In genomic region chr9:1875921-1876448, GRCh38 we compare ENCODE assay signal across 9 cellular contexts.
DNase-seq lines count a peak whose midpoint lies in the region; ATAC-seq and TF ChIP-seq lines count a peak whose summit lies in the region.
"Had no signal": no experiment of that assay in that cellular context is flagged by ENCODE, and none has a peak within 500 bp of the region (broad histone marks: within the 10 kb centered on the region; RNA-seq: fewer than 3 reads in every experiment).

No MANE protein-coding gene starts in this region.

- H3K4me3 ChIP-seq in testis, result no peak overlapping the region
- H3K4me3 ChIP-seq in hepatocyte, result no peak overlapping the region

- H3K27me3 ChIP-seq in testis (no peaks in the 10 kb centered on the region), hepatocyte (peaks cover 3% of the 10 kb centered on the region)

- H3K27me3 Mint-ChIP-seq in T-helper 17 cell, result peaks cover 23% of the 10 kb centered on the region

- peak overlapping the region; percentile 15 for H3K4me3 Mint-ChIP-seq in T-helper 17 cell

- intact Hi-C loops in testis (cut with DNase I; ENCODE audit: low total_unique reads), result no loop called here

- peaks cover 15% of the 10 kb centered on the region for H3K4me1 Mint-ChIP-seq in T-helper 17 cell

- no peak for TF ChIP-seq POLR2A in testis (IDR thresholded peaks at IDR 0.05)

- H3K27ac ChIP-seq in testis (no peak overlapping the region), hepatocyte (no peak overlapping the region)

- peaks cover 3% of the 10 kb centered on the region for H3K36me3 Mint-ChIP-seq in T-helper 17 cell (ENCODE audit: low read depth)

- H3K9me2 ChIP-seq in hepatocyte (replicated peaks; ENCODE audit: insufficient read depth), result no peaks in the 10 kb centered on the region

- no peak overlapping the region for H2AFZ ChIP-seq in hepatocyte

- peak; percentile 65 for ATAC-seq in HG02678 (IDR thresholded peaks at IDR 0.05; ENCODE audit: unreplicated experiment)
- ATAC-seq in T-helper 17 cell, result no peak

- TF ChIP-seq CTCF in testis (IDR thresholded peaks at IDR 0.05), result no peak
- no peak for TF ChIP-seq CTCF in hepatocyte (IDR thresholded peaks at IDR 0.05; ENCODE audit: poor library complexity)

- H4K20me1 ChIP-seq in hepatocyte (ENCODE audit: insufficient read depth, poor library complexity, severe bottlenecking), result no peaks in the 10 kb centered on the region

- H3K4me1 ChIP-seq in testis (no peaks in the 10 kb centered on the region), hepatocyte (ENCODE audit: insufficient read depth) (no peaks in the 10 kb centered on the region)

- DNase-seq in GM19238 (ENCODE audit: insufficient read length, low spot score), result peak; percentile 40
- DNase-seq in T-helper 17 cell, result no peak
- peak; percentile 64 to 69 for DNase-seq in stimulated activated CD8-positive, alpha-beta memory T cell treated with anti-CD3 and anti-CD28 coated beads, Interleukin-15, amount 100 ng/mL, for 48 hours (ENCODE audit: low read depth in 2 of 2)
- DNase-seq in DMS53 treated with DMSO at 0.1 percent for 48 hours (lab: John Stamatoyannopoulos, UW; ENCODE audit: unreplicated experiment), result no peak
- no peak for DNase-seq in testis
- no peak for DNase-seq in hepatocyte (ENCODE audit: low spot score)
- DNase-seq: activated gamma-delta T cell treated with Interleukin-2 at 50 U/mL for 16 hours, NCI-H510A had no signal

- H3K27ac Mint-ChIP-seq in T-helper 17 cell, result no peak overlapping the region

- WGBS in testis, 2 donors, result 72 to 84% methylated on average over 5 of the region's 5 CpGs
- WGBS in hepatocyte (ENCODE audit: low lambda C conversion rate, missing lambda C conversion rate), result 77% methylated on average over 5 of the region's 5 CpGs

- H3K4me2 ChIP-seq in hepatocyte, result no peak overlapping the region

- H3K79me2 ChIP-seq in hepatocyte, result no peaks in the 10 kb centered on the region

- no peaks in the 10 kb centered on the region for H3K36me3 ChIP-seq in testis (ENCODE audit: low read depth, missing control alignments)
- H3K36me3 ChIP-seq in hepatocyte (replicated peaks; ENCODE audit: insufficient read depth, low read depth), result no peaks in the 10 kb centered on the region

- no peaks in the 10 kb centered on the region for H3K9me3 ChIP-seq in T-helper 17 cell (ENCODE audit: control insufficient read depth, low read length, poor library complexity, severe bottlenecking)
- no peaks in the 10 kb centered on the region for H3K9me3 ChIP-seq in testis
- no peaks in the 10 kb centered on the region for H3K9me3 ChIP-seq in hepatocyte (ENCODE audit: low read depth)

Comparison
In these comparisons a context has a peak if more than half of its experiments do, and no peak if none do; other contexts are left out.
1. DNase-seq: peak in GM19238 (single experiment) and stimulated activated CD8-positive, alpha-beta memory T cell treated with anti-CD3 and anti-CD28 coated beads, Interleukin-15, amount 100 ng/mL, for 48 hours (2 of 2); none in T-helper 17 cell (0 of 3), DMS53 treated with DMSO at 0.1 percent for 48 hours (single experiment), testis (single experiment) and hepatocyte (single experiment).